Comparison of ENCODE assay signal across 20 cellular contexts in the genomic region with DNA sequence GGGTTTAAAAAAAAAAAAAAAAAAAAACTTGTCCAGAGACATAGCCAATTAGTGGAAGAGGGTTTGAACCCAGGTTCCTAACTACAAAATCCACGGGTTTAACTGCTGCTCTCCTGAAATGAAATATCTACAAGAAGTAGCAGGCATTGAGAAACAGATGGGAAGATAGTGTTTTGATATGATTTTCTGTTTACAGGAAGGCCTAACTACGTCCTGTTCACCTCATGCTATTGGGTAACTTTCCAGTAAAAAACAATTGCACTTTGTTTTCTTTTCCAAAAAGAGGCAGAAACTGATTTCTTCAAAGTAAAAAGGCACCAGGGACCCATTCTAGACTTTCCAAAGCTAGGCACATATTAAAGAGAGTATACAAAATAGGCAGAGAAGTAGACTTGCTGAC. TPM values are rescaled to one million over a fixed set of nuclear protein-coding genes. Genes with fewer than 3 reads are reported as not detected.
DNase-seq lines count a peak whose midpoint lies in the region; ATAC-seq and TF ChIP-seq lines count a peak whose summit lies in the region.
"Had no signal": no experiment of that assay in that cellular context is flagged by ENCODE, and none has a peak within 500 bp of the region (broad histone marks: within the 10 kb centered on the region; RNA-seq: fewer than 3 reads in every experiment).

No MANE protein-coding gene starts in this region.

- no peak overlapping the region for H3K4me3 ChIP-seq in gastroesophageal sphincter
- no peak overlapping the region for H3K4me3 ChIP-seq in skeletal muscle satellite cell (ENCODE audit: low read length)
- H3K4me3 ChIP-seq: prostate gland had no signal

- CTCF ChIA-PET in activated CD4-positive, alpha-beta T cell treated with anti-CD3 and anti-CD28 coated beads, Interleukin-2, amount 10 ng/mL, durations not matched to agents 7 days and 5 days (lab: Charles Lee): interaction anchor here (0.6 to 4.7 kb wide), 5 partner anchors 10 to 36 kb away, joined by 3 to 22 read pairs (median 3); no protein-coding TSS in a partner anchor

- POLR2A ChIA-PET in activated CD4-positive, alpha-beta T cell treated with anti-CD3 and anti-CD28 coated beads, Interleukin-2, amount 10 ng/mL, durations not matched to agents 7 days and 5 days (lab: Charles Lee): no interaction called here

- no peak for TF ChIP-seq EP300 in gastroesophageal sphincter (IDR thresholded peaks at IDR 0.05)

- peaks cover 2% of the 10 kb centered on the region for H3K27me3 Mint-ChIP-seq in activated CD4-positive, alpha-beta T cell treated with anti-CD3 and anti-CD28 coated beads, Interleukin-2, amount 10 ng/mL, durations not matched to agents 7 days and 5 days
- H3K27me3 Mint-ChIP-seq: CD4-positive, alpha-beta memory T cell had no signal

- H3K27me3 ChIP-seq in gastroesophageal sphincter (no peaks in the 10 kb centered on the region), skeletal muscle satellite cell (ENCODE audit: control insufficient read depth, insufficient read depth, low read length) (no peaks in the 10 kb centered on the region)

- H3K36me3 Mint-ChIP-seq in activated CD4-positive, alpha-beta T cell treated with anti-CD3 and anti-CD28 coated beads, Interleukin-2, amount 10 ng/mL, durations not matched to agents 7 days and 5 days (ENCODE audit: low read depth): peaks cover 14% of the 10 kb centered on the region

- no peak for DNase-seq in activated CD4-positive, alpha-beta T cell treated with anti-CD3 and anti-CD28 coated beads, Interleukin-2, amount 10 ng/mL, durations not matched to agents 7 days and 5 days
- DNase-seq in activated CD4-positive, alpha-beta T cell treated with anti-CD3 and anti-CD28 coated beads for 1 hour: no peak
- no peak for DNase-seq in GM13976 (ENCODE audit: low spot score)
- DNase-seq in T-helper 9 cell: no peak
- DNase-seq in germinal center (ENCODE audit: low spot score): no peak
- DNase-seq: activated CD4-positive, CD25-positive, alpha-beta regulatory T cell treated with anti-CD3 and anti-CD28 coated beads, Interleukin-2, amount 50 U/mL, for 72 hours; aorta; CD4-positive, alpha-beta memory T cell; foreskin melanocyte; KG1; NCI-H1417 treated with DMSO at 0.1 percent for 48 hours; NCI-H510A; stimulated activated CD4-positive, alpha-beta T cell treated with anti-CD3 and anti-CD28 coated beads, Interleukin-2, amount 100 ng/mL, for 24 hours; stimulated activated CD8-positive, alpha-beta memory T cell treated with anti-CD3 and anti-CD28 coated beads, Interleukin-4, amount 100 ng/mL, for 48 hours had no signal

- no peaks in the 10 kb centered on the region for H3K9me3 ChIP-seq in gastroesophageal sphincter
- H3K9me3 ChIP-seq in skeletal muscle satellite cell (replicated peaks; ENCODE audit: low read length): no peaks in the 10 kb centered on the region
- H3K9me3 ChIP-seq: prostate gland had no signal

- TF ChIP-seq POLR2A in gastroesophageal sphincter (IDR thresholded peaks at IDR 0.05): no peak

- no peaks in the 10 kb centered on the region for H3K9me3 Mint-ChIP-seq in activated CD4-positive, alpha-beta T cell treated with anti-CD3 and anti-CD28 coated beads, Interleukin-2, amount 10 ng/mL, durations not matched to agents 7 days and 5 days
- H3K9me3 Mint-ChIP-seq: CD4-positive, alpha-beta memory T cell had no signal

- H3K9ac ChIP-seq in skeletal muscle satellite cell (ENCODE audit: low read depth, low read length): peak overlapping the region; percentile 26

- no peak overlapping the region for H3K4me2 ChIP-seq in skeletal muscle satellite cell (ENCODE audit: low read length)

- 30 to 74% (median 33%) methylated on average over 2 of the region's 2 CpGs for WGBS in adipose tissue, 3 donors
- 38 to 62% methylated on average over 1 to 2 of the region's 2 CpGs for WGBS in gastroesophageal sphincter (ENCODE audit: low coverage in 1 of 2), 2 donors

- H3K27ac ChIP-seq in adipose tissue (ENCODE audit: low read depth, low read length): peak overlapping the region; percentile 21
- H3K27ac ChIP-seq in gastroesophageal sphincter: peak overlapping the region in 3 of 4 donors; percentile 4 to 79 (median 34)

- in situ Hi-C loops in GM13976 (cut with MboI; ENCODE audit: low sequenced_read_pairs, unreplicated experiment): no loop called here

- H3K4me1 ChIP-seq in gastroesophageal sphincter (peaks cover 0 to 68% (median 5%) of the 10 kb centered on the region in 3 donors), skeletal muscle satellite cell (ENCODE audit: control insufficient read depth, insufficient read depth, low read length) (peaks cover 91% of the 10 kb centered on the region)

- H3K4me1 Mint-ChIP-seq in activated CD4-positive, alpha-beta T cell treated with anti-CD3 and anti-CD28 coated beads, Interleukin-2, amount 10 ng/mL, durations not matched to agents 7 days and 5 days: peaks cover 15% of the 10 kb centered on the region

- TF ChIP-seq CTCF in gastroesophageal sphincter (IDR thresholded peaks at IDR 0.05) (no peak), GM13976 (IDR thresholded peaks at IDR 0.05; ENCODE audit: borderline replicate concordance, control extremely low read depth, extremely low read depth, insufficient read depth, missing control alignments) (no peak)

- H3K27ac Mint-ChIP-seq in activated CD4-positive, alpha-beta T cell treated with anti-CD3 and anti-CD28 coated beads, Interleukin-2, amount 10 ng/mL, durations not matched to agents 7 days and 5 days: peak overlapping the region; percentile 74

- H3K36me3 ChIP-seq in gastroesophageal sphincter (peaks cover 11 to 60% of the 10 kb centered on the region in 2 donors), skeletal muscle satellite cell (ENCODE audit: insufficient read depth, low read length) (peaks cover 77% of the 10 kb centered on the region)

- H3K4me3 Mint-ChIP-seq in activated CD4-positive, alpha-beta T cell treated with anti-CD3 and anti-CD28 coated beads, Interleukin-2, amount 10 ng/mL, durations not matched to agents 7 days and 5 days: no peak overlapping the region

- no peak for ATAC-seq in gastroesophageal sphincter

RNA-seq across cellular contexts. Expression of a gene that starts 5.9 kb away (rescaled TPM):
- under 1 TPM; 0.25 to 0.27 TPM for total RNA-seq in activated CD4-positive, alpha-beta T cell treated with anti-CD3 and anti-CD28 coated beads, Interleukin-2, amount 10 ng/mL, durations not matched to agents 7 days and 5 days
- under 1 TPM in 1 of 3 donors, not detected in 2; 0.40 TPM for polyA plus RNA-seq in adipose tissue
- not detected for total RNA-seq in gastroesophageal sphincter
- total RNA-seq in skeletal muscle satellite cell (2012; rRNA removed): not detected in 2 replicates
- total RNA-seq: A673, Daoy, prostate gland had no signal
- polyA plus RNA-seq: aorta; CD4-positive, alpha-beta memory T cell had no signal

RNA-seq across cellular contexts. Expression of a gene that starts 29.7 kb away (rescaled TPM):
- total RNA-seq in activated CD4-positive, alpha-beta T cell treated with anti-CD3 and anti-CD28 coated beads, Interleukin-2, amount 10 ng/mL, durations not matched to agents 7 days and 5 days: 10 to 100 TPM; 97.2 to 97.4 TPM
- polyA plus RNA-seq in adipose tissue: 100 to 1,000 TPM in 2 of 3 donors, 10 to 100 TPM in 1; 93.3 to 524 (median 148) TPM
- total RNA-seq in gastroesophageal sphincter: 100 to 1,000 TPM; 252 to 647 (median 432) TPM
- total RNA-seq in skeletal muscle satellite cell (2012; rRNA removed): 384 and 517 TPM in 2 replicates
